23 cellular contexts compared by ENCODE assay signal in the genomic region with DNA sequence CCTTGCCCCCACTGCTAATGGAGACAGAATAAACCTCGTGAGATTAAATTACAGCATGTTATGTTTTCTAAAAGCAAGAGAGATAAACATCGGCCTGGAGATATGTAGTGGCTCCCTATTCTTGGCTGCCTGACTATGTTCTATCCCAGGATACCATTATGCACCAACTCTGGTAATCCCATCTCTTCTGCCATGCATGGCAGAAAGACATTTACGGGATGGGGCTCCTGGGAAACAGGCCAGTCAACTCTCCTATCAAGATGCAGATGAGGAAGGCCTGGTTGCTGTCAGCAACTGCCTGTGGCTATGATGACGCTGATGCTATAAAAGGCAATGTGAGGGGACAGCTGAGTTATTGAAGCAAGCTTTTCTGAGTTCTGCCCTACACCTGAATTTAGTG.
"Had no signal": no experiment of that assay in that cellular context is flagged by ENCODE, and none has a peak within 500 bp of the region (broad histone marks: within the 10 kb centered on the region; RNA-seq: fewer than 3 reads in every experiment).

No MANE protein-coding gene starts in this region.

- H3K4me1 ChIP-seq: esophagus muscularis mucosa, foreskin keratinocyte, gastroesophageal sphincter, heart left ventricle, left lung, lower lobe of right lung had no signal

- ATAC-seq: foreskin keratinocyte; gastroesophageal sphincter; heart left ventricle; left cardiac atrium; left lung; left ventricle myocardium superior; lower lobe of right lung; mucosa of descending colon; naive thymus-derived CD8-positive, alpha-beta T cell had no signal

- H3K4me3 ChIP-seq: coronary artery, dorsolateral prefrontal cortex, esophagus muscularis mucosa, gastroesophageal sphincter, heart left ventricle, hepatocyte, left lung, lower lobe of right lung, mucosa of descending colon had no signal

- H3K36me3 ChIP-seq: esophagus muscularis mucosa, gastroesophageal sphincter, heart left ventricle, left lung, lower lobe of right lung had no signal

- H3K79me2 ChIP-seq: hepatocyte had no signal

- H3K4me2 ChIP-seq: hepatocyte had no signal

- FAIRE-seq: endothelial cell of umbilical vein, frontal cortex, keratinocyte had no signal

- DNase-seq: dermis blood vessel endothelial cell; dorsolateral prefrontal cortex; effector CD4-positive, alpha-beta T cell; effector memory CD4-positive, alpha-beta T cell; foreskin keratinocyte; heart left ventricle; hypothalamus; immature natural killer cell; left cardiac atrium; left lung; left ventricle myocardium superior; lower lobe of right lung; mesenchymal stem cell; mucosa of descending colon; naive B cell; naive thymus-derived CD8-positive, alpha-beta T cell had no signal

- H2AFZ ChIP-seq: hepatocyte had no signal

- H3K9me3 ChIP-seq: esophagus muscularis mucosa, gastroesophageal sphincter, heart left ventricle, left lung, lower lobe of right lung, mucosa of descending colon had no signal

- H3K27ac ChIP-seq: coronary artery, dorsolateral prefrontal cortex, esophagus muscularis mucosa, foreskin keratinocyte, gastroesophageal sphincter, heart left ventricle, hepatocyte, left lung, lower lobe of right lung had no signal

- H3K27me3 ChIP-seq: esophagus muscularis mucosa, foreskin keratinocyte, gastroesophageal sphincter, heart left ventricle, hepatocyte, left lung had no signal
